Comparison of ENCODE assay signal across 1 cellular context in genomic region chr5:81202652-81203051, GRCh38.
TF ChIP-seq lines count a peak whose summit lies in the region.

No MANE protein-coding gene starts in this region.

TF ChIP-seq in HepG2, 621 proteins besides CTCF, POLR2A, EP300 and RAD21 (continued from another document):
- TF ChIP-seq FOXO4 (CRISPR knock-in tag; conservative IDR thresholded peaks at IDR 0.05) = no peak
- no peak for TF ChIP-seq TSC22D2 (CRISPR knock-in tag; IDR thresholded peaks at IDR 0.05; ENCODE audit: borderline replicate concordance)
- no peak for TF ChIP-seq ZNF746 (CRISPR knock-in tag; IDR thresholded peaks at IDR 0.05)
- TF ChIP-seq POGK (CRISPR knock-in tag; conservative IDR thresholded peaks at IDR 0.05) = no peak
- TF ChIP-seq GMEB2 (CRISPR knock-in tag; IDR thresholded peaks at IDR 0.05; ENCODE audit: low read depth) = no peak
- TF ChIP-seq FOXA3 (CRISPR knock-in tag; IDR thresholded peaks at IDR 0.05) = no peak
- TF ChIP-seq KDM6A (CRISPR knock-in tag; IDR thresholded peaks at IDR 0.05; ENCODE audit: low read depth) = no peak
- TF ChIP-seq SMAD9 (CRISPR knock-in tag; IDR thresholded peaks at IDR 0.05) = no peak
- no peak for TF ChIP-seq FOSL1 (CRISPR knock-in tag; IDR thresholded peaks at IDR 0.05; ENCODE audit: borderline replicate concordance)
- no peak for TF ChIP-seq NFE2L1 (CRISPR knock-in tag; IDR thresholded peaks at IDR 0.05; ENCODE audit: borderline replicate concordance)
- no peak for TF ChIP-seq ZZZ3 (CRISPR knock-in tag; IDR thresholded peaks at IDR 0.05; ENCODE audit: borderline replicate concordance)
- TF ChIP-seq MIER3 (CRISPR knock-in tag; IDR thresholded peaks at IDR 0.05; ENCODE audit: borderline replicate concordance) = no peak
- no peak for TF ChIP-seq PREB (CRISPR knock-in tag; IDR thresholded peaks at IDR 0.05)
- no peak for TF ChIP-seq FOXA1 (IDR thresholded peaks at IDR 0.05)
- no peak for TF ChIP-seq FOXA1 (CRISPR knock-in tag; IDR thresholded peaks at IDR 0.05)
- no peak for TF ChIP-seq DNMT1 (CRISPR knock-in tag; IDR thresholded peaks at IDR 0.05)
